In the genomic region with DNA sequence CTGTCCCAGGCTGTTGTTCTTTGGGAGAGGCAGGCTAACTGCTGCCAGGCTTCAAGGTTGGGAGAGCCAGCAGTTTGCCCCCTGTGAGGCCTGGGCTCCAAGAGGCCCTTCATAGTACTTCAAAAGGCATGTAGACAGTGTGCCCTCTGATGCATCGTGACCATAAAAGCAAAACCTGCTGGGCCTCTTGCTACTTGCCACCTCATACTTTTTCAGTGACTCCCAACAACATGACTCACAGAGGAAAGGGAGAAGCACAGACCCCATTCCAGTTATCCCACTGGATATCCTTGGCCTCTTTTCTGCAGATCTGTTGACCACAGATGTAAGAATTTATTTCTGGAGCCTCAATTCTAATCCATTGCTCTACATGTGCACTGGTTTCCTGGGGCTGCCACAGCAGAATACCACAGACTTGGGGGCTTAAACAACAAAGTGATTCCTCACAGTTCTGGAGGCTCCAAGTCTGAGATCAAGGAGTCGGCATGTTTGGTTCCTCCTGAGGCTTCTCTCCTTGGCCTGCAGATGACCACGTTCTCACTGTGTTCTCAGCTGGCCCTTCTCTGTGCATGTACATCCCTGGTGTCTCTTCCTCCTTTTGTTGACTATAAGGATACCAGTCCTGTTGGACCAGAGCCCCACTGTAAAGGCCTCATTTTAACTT, we compare ENCODE assay signal across 12 cellular contexts. TPM values are rescaled to one million over a fixed set of nuclear protein-coding genes. Genes with fewer than 3 reads are reported as not detected.
A peak's percentile ranks its signal among the peaks of the same experiment; 100 is the strongest.
DNase-seq lines count a peak whose midpoint lies in the region; ATAC-seq and TF ChIP-seq lines count a peak whose summit lies in the region.
"Had no signal": no experiment of that assay in that cellular context is flagged by ENCODE, and none has a peak within 500 bp of the region (broad histone marks: within the 10 kb centered on the region; RNA-seq: fewer than 3 reads in every experiment).

No MANE protein-coding gene starts in this region.

- DNase-seq in BJ (ENCODE audit: low read depth) (peak; percentile 62), LHCN-M2 (ENCODE audit: low read depth) (peak; percentile 84), brain microvascular endothelial cell (peak; percentile 74), kidney tubule cell (ENCODE audit: low spot score) (peak; percentile 95), SIG-M5 (lab: John Stamatoyannopoulos, UW) (no peak), RPMI8226 (no peak)
- DNase-seq: CD4-positive, CD25-positive, alpha-beta regulatory T cell; KG1; NCI-H2081 treated with DMSO at 0.1 percent for 48 hours had no signal

- no peak for ATAC-seq in HG02678 (IDR thresholded peaks at IDR 0.05; ENCODE audit: unreplicated experiment)
- ATAC-seq in GM19035 (IDR thresholded peaks at IDR 0.05; ENCODE audit: unreplicated experiment), result no peak
- ATAC-seq: GM23338 had no signal

- in situ Hi-C loops in brain microvascular endothelial cell (cut with HindIII; ENCODE audit: low pct_ligation_motif_present, low sequenced_read_pairs), result no loop called here

- CTCF ChIA-PET in BJ (lab: Yijun Ruan, JAX), result interaction anchor here (0.5 kb wide), 1 partner anchor 1723 kb away, joined by 3 read pairs; no protein-coding TSS in a partner anchor

- POLR2A ChIA-PET in BJ (lab: Charles Lee), result no interaction called here

- H3K4me3 ChIP-seq in BJ (ENCODE audit: low read depth, low read length) (no peak overlapping the region), brain microvascular endothelial cell (ENCODE audit: low read depth, low read length) (no peak overlapping the region)
- H3K4me3 ChIP-seq: GM23338 had no signal

- H3K27me3 ChIP-seq in BJ (ENCODE audit: control insufficient read depth, insufficient read depth, low read length) (no peaks in the 10 kb centered on the region), brain microvascular endothelial cell (replicated peaks) (no peaks in the 10 kb centered on the region)

- H3K36me3 ChIP-seq in BJ (ENCODE audit: control insufficient read depth, insufficient read depth, low read length) (no peaks in the 10 kb centered on the region), brain microvascular endothelial cell (replicated peaks) (no peaks in the 10 kb centered on the region)

- TF ChIP-seq CTCF in BJ (IDR thresholded peaks at IDR 0.05; ENCODE audit: insufficient read depth, low read depth, low read length) (no peak), brain microvascular endothelial cell (IDR thresholded peaks at IDR 0.05; ENCODE audit: low read depth, low read length, missing control alignments) (peak; percentile 23)

- H3K27ac ChIP-seq in brain microvascular endothelial cell, result no peak overlapping the region

RNA-seq across cellular contexts. Expression of a gene that starts 8.9 kb away (rescaled TPM):
- polyA plus RNA-seq in BJ (2011; rRNA removed), result 9.7 TPM in 2 replicates
- polyA minus RNA-seq in BJ (2011; rRNA and poly(A)+ RNA removed), result 5.3 and 7.5 TPM in 2 replicates
- 13.1 and 13.8 TPM in 2 replicates for total RNA-seq in LHCN-M2 (2014; rRNA removed)
- polyA plus RNA-seq in LHCN-M2 (2012), result 5.4 TPM

Comparison
In these comparisons a context has a peak if more than half of its experiments do, and no peak if none do; other contexts are left out.
1. DNase-seq: peak in BJ (single experiment), LHCN-M2 (single experiment), brain microvascular endothelial cell (single experiment) and kidney tubule cell (single experiment); none in SIG-M5 (single experiment) and RPMI8226 (single experiment).